In genomic region chr17:45294506-45294905, GRCh38 we compare ENCODE assay signal across 10 cellular contexts. TPM values are rescaled to one million over a fixed set of nuclear protein-coding genes. Genes with fewer than 3 reads are reported as not detected.
DNase-seq lines count a peak whose midpoint lies in the region; ATAC-seq and TF ChIP-seq lines count a peak whose summit lies in the region.
"Had no signal": no experiment of that assay in that cellular context is flagged by ENCODE, and none has a peak within 500 bp of the region (broad histone marks: within the 10 kb centered on the region; RNA-seq: fewer than 3 reads in every experiment).

No MANE protein-coding gene starts in this region.

- no peak overlapping the region for H3K9ac ChIP-seq in fibroblast of lung (ENCODE audit: insufficient read depth, low read length)

- H3K79me2 ChIP-seq in fibroblast of lung (ENCODE audit: control insufficient read depth, insufficient read depth, low read length) (peaks cover 28% of the 10 kb centered on the region), OCI-LY7 (ENCODE audit: insufficient read depth, low read depth, low read length) (peaks cover 52% of the 10 kb centered on the region)

- H3K4me2 ChIP-seq in fibroblast of lung (ENCODE audit: extremely low read depth, insufficient read depth, low read length) (no peak overlapping the region), OCI-LY7 (ENCODE audit: low read length) (no peak overlapping the region)

- intact Hi-C loops in psoas muscle (cut with DNase I) (no loop called here), OCI-LY7 (cut with micrococcal nuclease; ENCODE audit: unreplicated experiment) (no loop called here)

- no peak overlapping the region for H3K4me3 Mint-ChIP-seq in CD4-positive, CD25-positive, alpha-beta regulatory T cell

- H4K20me1 ChIP-seq in fibroblast of lung (ENCODE audit: control insufficient read depth, extremely low read depth, insufficient read depth, low read length) (no peaks in the 10 kb centered on the region), OCI-LY7 (ENCODE audit: insufficient read depth, low read length) (peaks cover 10% of the 10 kb centered on the region; the same call in 1 of the 2 replicates)

- ATAC-seq in CD4-positive, CD25-positive, alpha-beta regulatory T cell (ENCODE audit: low read depth in 2 of 2): no peak
- ATAC-seq in psoas muscle (peak in 3 of 4 donors; percentile 42 to 66 (median 44)), HG03432 (IDR thresholded peaks at IDR 0.05; ENCODE audit: unreplicated experiment) (no peak)

- H3K27me3 Mint-ChIP-seq in CD4-positive, CD25-positive, alpha-beta regulatory T cell: no peaks in the 10 kb centered on the region

- BruUV-seq in OCI-LY7 (replicated peaks; lab: Mats Ljungman, UMichigan): no TSS peak

- CTCF ChIA-PET in OCI-LY7 (lab: Charles Lee; ENCODE audit: unreplicated experiment): no interaction called here

- H3K4me1 Mint-ChIP-seq in CD4-positive, CD25-positive, alpha-beta regulatory T cell: peaks cover 25 to 81% (median 53%) of the 10 kb centered on the region in 4 donors

- H3K36me3 ChIP-seq in CD4-positive, CD25-positive, alpha-beta regulatory T cell (ENCODE audit: control insufficient read depth, insufficient read depth, low read length): peaks cover 53% of the 10 kb centered on the region
- H3K36me3 ChIP-seq in fibroblast of lung (ENCODE audit: control insufficient read depth, insufficient read depth, low read length) (peaks cover 10% of the 10 kb centered on the region), psoas muscle (ENCODE audit: insufficient read depth in 1 of 2, low read depth in 1 of 2) (peaks cover 0 to 9% of the 10 kb centered on the region in 2 donors), OCI-LY7 (ENCODE audit: insufficient read depth, low read length) (peaks cover 59% of the 10 kb centered on the region; the same call in 1 of the 2 replicates)

- DNase-seq in CD4-positive, CD25-positive, alpha-beta regulatory T cell: no peak
- peak; percentile 93 for DNase-seq in RPMI7951 (ENCODE audit: low read depth)
- DNase-seq in fibroblast of lung (ENCODE audit: low read depth in 2 of 2): peak; percentile 89 to 95
- peak in 1 of 2 donors; percentile 45 for DNase-seq in psoas muscle
- DNase-seq in COR-L47 (lab: John Stamatoyannopoulos, UW): no peak
- DNase-seq in OCI-LY7 (ENCODE audit: low spot score): no peak
- no peak for DNase-seq in hippocampal formation (lab: John Stamatoyannopoulos, UW)
- DNase-seq: retina, RPMI8226 had no signal

- peaks cover 30% of the 10 kb centered on the region for H3K36me3 Mint-ChIP-seq in CD4-positive, CD25-positive, alpha-beta regulatory T cell

- no peak for TF ChIP-seq CTCF in fibroblast of lung (conservative IDR thresholded peaks at IDR 0.05 in 1 of 2, IDR thresholded peaks at IDR 0.05 in 1 of 2; ENCODE audit: low read depth in 1 of 2, low read length in 2 of 2)
- TF ChIP-seq CTCF in psoas muscle (IDR thresholded peaks at IDR 0.05): no peak
- TF ChIP-seq CTCF in OCI-LY7 (conservative IDR thresholded peaks at IDR 0.05; ENCODE audit: low read length): no peak

- peaks cover 0 to 2% (median 0%) of the 10 kb centered on the region in 7 donors for H3K9me3 Mint-ChIP-seq in CD4-positive, CD25-positive, alpha-beta regulatory T cell

- no peak overlapping the region for H2AFZ ChIP-seq in fibroblast of lung (ENCODE audit: low read length)
- H2AFZ ChIP-seq in OCI-LY7 (ENCODE audit: low read length): no peak overlapping the region

- POLR2A ChIA-PET in OCI-LY7 (lab: Charles Lee): no interaction called here

- peaks cover 50% of the 10 kb centered on the region for H3K4me1 ChIP-seq in CD4-positive, CD25-positive, alpha-beta regulatory T cell (ENCODE audit: control insufficient read depth, insufficient read depth, low read length, poor library complexity, severe bottlenecking)
- H3K4me1 ChIP-seq in fibroblast of lung (ENCODE audit: control insufficient read depth, extremely low read depth, insufficient read depth, low read length) (peaks cover 24% of the 10 kb centered on the region), psoas muscle (peaks cover 99% of the 10 kb centered on the region), OCI-LY7 (ENCODE audit: insufficient read depth, low read length, poor library complexity, severe bottlenecking) (peaks cover 51% of the 10 kb centered on the region)

- H3K27me3 ChIP-seq in CD4-positive, CD25-positive, alpha-beta regulatory T cell (ENCODE audit: control insufficient read depth, insufficient read depth, low read length): no peaks in the 10 kb centered on the region
- H3K27me3 ChIP-seq in fibroblast of lung (ENCODE audit: control insufficient read depth, insufficient read depth, low read length): no peaks in the 10 kb centered on the region
- H3K27me3 ChIP-seq in psoas muscle (ENCODE audit: insufficient read depth in 3 of 3, low read length in 2 of 3): no peaks in the 10 kb centered on the region

- peak overlapping the region; percentile 79 to 91 (median 90) for H3K27ac Mint-ChIP-seq in CD4-positive, CD25-positive, alpha-beta regulatory T cell

- H3K9me3 ChIP-seq in CD4-positive, CD25-positive, alpha-beta regulatory T cell (ENCODE audit: control insufficient read depth in 2 of 2, low read length in 2 of 2): no peaks in the 10 kb centered on the region
- H3K9me3 ChIP-seq in fibroblast of lung (ENCODE audit: control insufficient read depth, insufficient read depth, low read depth, low read length) (no peaks in the 10 kb centered on the region), psoas muscle (no peaks in the 10 kb centered on the region), OCI-LY7 (ENCODE audit: low read length) (no peaks in the 10 kb centered on the region)

- H3K4me3 ChIP-seq in CD4-positive, CD25-positive, alpha-beta regulatory T cell (ENCODE audit: low read depth, low read length): no peak overlapping the region
- H3K4me3 ChIP-seq in fibroblast of lung (replicated peaks in 1 of 4; ENCODE audit: control extremely low read depth in 1 of 4, insufficient read depth in 1 of 4, low read depth in 3 of 4, low read length in 4 of 4) (no peak overlapping the region), psoas muscle (no peak overlapping the region), OCI-LY7 (ENCODE audit: low read depth, low read length, poor library complexity, severe bottlenecking) (no peak overlapping the region)

- no peaks in the 10 kb centered on the region for H3K9me2 ChIP-seq in OCI-LY7 (ENCODE audit: insufficient read depth, low read length)

- WGBS in psoas muscle, 3 donors: 19 to 35% (median 25%) methylated on average over 3 of the region's 3 CpGs

- peak overlapping the region; percentile 55 for H3K27ac ChIP-seq in CD4-positive, CD25-positive, alpha-beta regulatory T cell (ENCODE audit: insufficient read depth, low read length, poor library complexity, severe bottlenecking)
- H3K27ac ChIP-seq in fibroblast of lung (ENCODE audit: insufficient read depth, low read length): peak overlapping the region; percentile 60
- H3K27ac ChIP-seq in psoas muscle: peak overlapping the region; percentile 96
- H3K27ac ChIP-seq in OCI-LY7 (ENCODE audit: low read depth, low read length, poor library complexity, severe bottlenecking): no peak overlapping the region

RNA-seq across cellular contexts. Expression of gene MAP3K14, which starts 22.3 kb away (rescaled TPM):
- 61.3 TPM for total RNA-seq in CD4-positive, CD25-positive, alpha-beta regulatory T cell
- polyA plus RNA-seq in CD4-positive, CD25-positive, alpha-beta regulatory T cell: 1 to 10 TPM; 5.9 to 7.9 (median 6.7) TPM
- total RNA-seq in RPMI7951 (2014; rRNA removed; shearing (Covaris generic)): 2.9 and 5.7 TPM in 2 replicates
- 3.6 TPM in 2 replicates for total RNA-seq in fibroblast of lung
- polyA plus RNA-seq in fibroblast of lung: 3.9 and 5.2 TPM in 2 replicates
- polyA plus RNA-seq in fibroblast of lung (2012): 3.8 and 5.8 TPM in 2 replicates
- polyA minus RNA-seq in fibroblast of lung (ENCODE audit: low replicate concordance): 3.6 and 6.0 TPM in 2 replicates
- 10 to 100 TPM; 21.8 to 53.5 (median 30.1) TPM for total RNA-seq in psoas muscle
- polyA plus RNA-seq in psoas muscle: 10 to 100 TPM; 12.4 to 28.1 (median 24.6) TPM
- total RNA-seq in OCI-LY7 (2014; rRNA removed; shearing (Covaris generic)): 7.1 and 12.3 TPM in 2 replicates
- total RNA-seq in OCI-LY7 (2022): 21.2 and 22.8 TPM in 2 replicates

RNA-seq across cellular contexts. Expression of gene SPATA32, which starts 32.6 kb away (rescaled TPM):
- total RNA-seq in CD4-positive, CD25-positive, alpha-beta regulatory T cell: 0.20 TPM
- polyA plus RNA-seq in CD4-positive, CD25-positive, alpha-beta regulatory T cell: under 1 TPM in 2 of 4 donors, not detected in 2; 0.36 to 0.60 TPM
- total RNA-seq in RPMI7951 (2014; rRNA removed; shearing (Covaris generic)): not detected in 2 replicates
- total RNA-seq in fibroblast of lung: not detected in 2 replicates
- polyA plus RNA-seq in fibroblast of lung: not detected in 2 replicates
- polyA plus RNA-seq in fibroblast of lung (2012): not detected in 2 replicates
- polyA minus RNA-seq in fibroblast of lung (ENCODE audit: low replicate concordance): not detected in 2 replicates
- total RNA-seq in psoas muscle: under 1 TPM in 1 of 4 donors, not detected in 3; 0.11 TPM
- polyA plus RNA-seq in psoas muscle: not detected
- 0.41 TPM in 1 of 2 replicates, not detected in the other for total RNA-seq in OCI-LY7 (2014; rRNA removed; shearing (Covaris generic))
- total RNA-seq in OCI-LY7 (2022): 0.18 TPM in 1 of 2 replicates, not detected in the other

Comparison
In these comparisons a context has a peak if more than half of its experiments do, and no peak if none do; other contexts are left out.
1. ATAC-seq: peak in psoas muscle (3 of 4); none in CD4-positive, CD25-positive, alpha-beta regulatory T cell (0 of 2) and HG03432 (single experiment).
2. DNase-seq: peak in RPMI7951 (single experiment) and fibroblast of lung (2 of 2); none in CD4-positive, CD25-positive, alpha-beta regulatory T cell (0 of 3), COR-L47 (single experiment), OCI-LY7 (single experiment) and hippocampal formation (0 of 2).